ENCODE assay signal across 8 cellular contexts in the genomic region with DNA sequence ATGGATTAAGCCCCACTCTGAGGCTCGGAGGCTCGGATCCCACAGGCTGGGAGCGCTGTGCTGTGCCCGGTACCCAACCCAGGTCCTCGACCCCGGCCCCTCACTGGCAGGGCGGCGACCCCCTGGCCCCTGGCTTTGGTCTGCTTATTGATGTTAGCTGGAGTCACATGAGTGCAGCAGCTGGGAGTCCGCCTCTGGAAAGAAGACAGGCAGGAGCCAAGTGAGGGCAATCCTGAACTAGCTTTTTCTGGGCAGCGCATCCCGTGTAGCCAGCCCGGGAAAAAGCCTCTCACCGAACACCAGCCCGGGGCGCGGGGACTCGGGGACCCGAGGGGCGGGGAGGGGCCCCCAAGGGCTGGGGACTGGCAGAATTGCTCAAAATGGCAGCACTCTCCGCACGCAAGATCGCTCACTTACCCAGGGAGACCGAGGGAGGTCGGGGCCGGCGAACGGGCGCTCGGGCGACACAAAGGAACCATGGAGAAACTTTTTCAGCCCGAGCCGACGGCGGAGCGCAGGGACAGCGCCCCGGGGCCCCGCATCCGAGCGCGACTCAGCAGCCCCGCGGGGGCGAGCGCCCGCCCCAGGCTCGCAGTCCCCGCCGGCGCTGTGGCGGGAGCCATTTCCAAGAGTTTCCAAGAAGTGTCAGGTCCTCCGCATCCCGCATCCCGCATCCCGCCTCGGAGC. TPM values are rescaled to one million over a fixed set of nuclear protein-coding genes. Genes with fewer than 3 reads are reported as not detected.
DNase-seq lines count a peak whose midpoint lies in the region; ATAC-seq and TF ChIP-seq lines count a peak whose summit lies in the region.

No MANE protein-coding gene starts in this region.

- H3K4me1 ChIP-seq in iPS-15b (ENCODE audit: control insufficient read depth, insufficient read depth, low read length): peaks cover 5% of the 10 kb centered on the region
- H3K4me1 ChIP-seq in spleen: peaks cover 0 to 44% (median 20%) of the 10 kb centered on the region in 6 donors
- H3K4me1 ChIP-seq in CD8-positive, alpha-beta memory T cell (ENCODE audit: insufficient read depth, low read length): no peaks in the 10 kb centered on the region

- peaks cover 0 to 15% (median 4%) of the 10 kb centered on the region in 5 donors for H3K9me3 Mint-ChIP-seq in CD8-positive, alpha-beta memory T cell

- no peak for TF ChIP-seq CTCF in GM20000 (IDR thresholded peaks at IDR 0.05; ENCODE audit: extremely low read depth, missing control alignments)
- no peak for TF ChIP-seq CTCF in spleen (IDR thresholded peaks at IDR 0.05 in 8 of 11, conservative IDR thresholded peaks at IDR 0.05 in 3 of 11)

- 2 to 5% (median 4%) methylated on average over 19 to 56 of the region's 56 CpGs for whole genome bisulfite sequencing in spleen, 5 donors

- no peak overlapping the region for H3K27ac Mint-ChIP-seq in CD8-positive, alpha-beta memory T cell

- H3K27me3 ChIP-seq in iPS-15b (ENCODE audit: control insufficient read depth, insufficient read depth, low read length) (peaks cover 64% of the 10 kb centered on the region), spleen (replicated peaks in 1 of 7) (peaks cover 5 to 96% (median 76%) of the 10 kb centered on the region in 7 donors)
- peaks cover 12% of the 10 kb centered on the region for H3K27me3 ChIP-seq in CD8-positive, alpha-beta memory T cell (ENCODE audit: insufficient read depth, low read length, poor library complexity, severe bottlenecking)

- POLR2A ChIA-PET in CD8-positive, alpha-beta memory T cell (lab: Charles Lee): no interaction called here

- intact Hi-C loops in spleen (cut with DNase I; ENCODE audit: low total_unique reads): no loop called here

- peak; percentile 62 for DNase-seq in GM20000 (ENCODE audit: low spot score)
- no peak for DNase-seq in SK-N-MC (ENCODE audit: low read depth, low spot score)
- peak; percentile 66 for DNase-seq in spleen
- no peak for DNase-seq in CD8-positive, alpha-beta memory T cell
- DNase-seq in EL: no peak

- H3K27ac ChIP-seq in SK-N-MC: no peak overlapping the region
- H3K27ac ChIP-seq in spleen: peak overlapping the region in 7 of 8 donors; percentile 51 to 80 (median 76)
- H3K27ac ChIP-seq in CD8-positive, alpha-beta memory T cell (ENCODE audit: low read depth, low read length): no peak overlapping the region

- H3K4me3 ChIP-seq in SK-N-MC (peak overlapping the region; percentile 86), iPS-15b (ENCODE audit: low read depth, low read length) (peak overlapping the region; percentile 70), spleen (peak overlapping the region; percentile 28 to 67 (median 42))
- H3K4me3 ChIP-seq in CD8-positive, alpha-beta memory T cell (ENCODE audit: low read length): no peak overlapping the region

- H3K27me3 Mint-ChIP-seq in CD8-positive, alpha-beta memory T cell: peaks cover 45 to 68% of the 10 kb centered on the region in 2 donors

- CTCF ChIA-PET in CD8-positive, alpha-beta memory T cell (lab: Charles Lee): no interaction called here

- H3K9me3 ChIP-seq in SK-N-MC (ENCODE audit: low read depth, low read length): no peaks in the 10 kb centered on the region
- no peaks in the 10 kb centered on the region for H3K9me3 ChIP-seq in iPS-15b (ENCODE audit: control insufficient read depth, insufficient read depth, low read length)
- H3K9me3 ChIP-seq in spleen: no peaks in the 10 kb centered on the region
- no peaks in the 10 kb centered on the region for H3K9me3 ChIP-seq in CD8-positive, alpha-beta memory T cell (ENCODE audit: low read length)

- ATAC-seq in HG02840 (IDR thresholded peaks at IDR 0.05; ENCODE audit: low FRiP score, unreplicated experiment): no peak
- no peak for ATAC-seq in HG03439 (IDR thresholded peaks at IDR 0.05; ENCODE audit: unreplicated experiment)

- H3K36me3 ChIP-seq in SK-N-MC (ENCODE audit: insufficient read depth, low read length) (no peaks in the 10 kb centered on the region), iPS-15b (ENCODE audit: control insufficient read depth, insufficient read depth, low read length) (no peaks in the 10 kb centered on the region), spleen (no peaks in the 10 kb centered on the region)
- no peaks in the 10 kb centered on the region for H3K36me3 ChIP-seq in CD8-positive, alpha-beta memory T cell (ENCODE audit: insufficient read depth, low read length)

- H3K36me3 Mint-ChIP-seq in CD8-positive, alpha-beta memory T cell: no peaks in the 10 kb centered on the region

- H3K4me3 Mint-ChIP-seq in CD8-positive, alpha-beta memory T cell: peak overlapping the region in 2 of 7 donors; percentile 13 to 42

- H3K4me1 Mint-ChIP-seq in CD8-positive, alpha-beta memory T cell: peaks cover 0 to 11% (median 5%) of the 10 kb centered on the region in 3 donors

- TF ChIP-seq POLR2A in spleen (IDR thresholded peaks at IDR 0.05): no peak

- H3K9ac ChIP-seq in SK-N-MC (ENCODE audit: insufficient read length) (peak overlapping the region; percentile 75), iPS-15b (ENCODE audit: low read depth, low read length) (peak overlapping the region; percentile 47)

RNA-seq across cellular contexts. Expression of gene TMEM200C, which starts 0.6 kb away (rescaled TPM):
- total RNA-seq in spleen: 1 to 10 TPM in 5 of 7 donors, under 1 TPM in 2; 0.59 to 2.5 (median 1.5) TPM
- under 1 TPM; 0.09 to 0.27 (median 0.19) TPM for polyA plus RNA-seq in spleen
- not detected for total RNA-seq in CD8-positive, alpha-beta memory T cell
- polyA plus RNA-seq in CD8-positive, alpha-beta memory T cell: not detected

Comparison
In these comparisons a context has a peak if more than half of its experiments do, and no peak if none do; other contexts are left out.
1. DNase-seq: peak in GM20000 (single experiment) and spleen (single experiment); none in SK-N-MC (single experiment), CD8-positive, alpha-beta memory T cell (0 of 5) and EL (single experiment).
2. H3K27ac ChIP-seq: peak in spleen (7 of 8); none in SK-N-MC (single experiment) and CD8-positive, alpha-beta memory T cell (single experiment).